Comparison of ENCODE assay signal across 1 cellular context in the genomic region with DNA sequence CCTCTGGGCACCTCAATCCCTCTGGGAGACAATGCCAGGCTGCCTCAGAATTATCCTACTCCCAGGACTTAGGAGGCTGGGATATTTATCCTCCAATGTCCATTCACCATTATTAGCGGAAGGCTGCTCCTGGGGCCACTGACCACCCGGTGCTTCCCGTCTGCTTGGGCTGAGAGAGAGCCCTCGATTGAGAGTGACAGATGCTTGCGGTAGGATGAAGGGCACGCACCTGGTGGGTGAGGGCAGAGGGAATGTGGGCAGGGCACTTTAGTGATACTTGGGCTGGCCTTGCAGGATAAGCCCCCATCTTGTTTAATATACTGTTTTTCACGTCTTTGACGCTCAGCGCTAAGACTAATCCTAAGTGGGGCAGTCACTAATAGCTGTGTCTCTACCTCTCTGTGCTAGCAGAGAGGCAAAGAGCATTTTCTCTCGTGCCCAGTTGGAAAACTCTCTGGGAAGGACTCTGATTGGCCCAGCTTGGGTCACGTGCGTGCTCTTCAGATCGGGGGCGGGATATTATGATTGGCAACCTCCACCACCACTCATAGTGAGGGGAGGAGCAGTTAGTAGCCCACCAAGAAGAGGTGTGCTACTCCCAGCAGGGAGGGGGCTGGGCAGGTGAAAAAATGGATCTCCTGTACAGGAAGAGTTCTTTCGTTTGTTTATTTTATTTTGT.
A peak's percentile ranks its signal among the peaks of the same experiment; 100 is the strongest.
TF ChIP-seq lines count a peak whose summit lies in the region.

No MANE protein-coding gene starts in this region.

TF ChIP-seq in HepG2, 621 proteins besides CTCF, POLR2A, EP300 and RAD21 (continued from another document):
- TF ChIP-seq, protein P1, sequence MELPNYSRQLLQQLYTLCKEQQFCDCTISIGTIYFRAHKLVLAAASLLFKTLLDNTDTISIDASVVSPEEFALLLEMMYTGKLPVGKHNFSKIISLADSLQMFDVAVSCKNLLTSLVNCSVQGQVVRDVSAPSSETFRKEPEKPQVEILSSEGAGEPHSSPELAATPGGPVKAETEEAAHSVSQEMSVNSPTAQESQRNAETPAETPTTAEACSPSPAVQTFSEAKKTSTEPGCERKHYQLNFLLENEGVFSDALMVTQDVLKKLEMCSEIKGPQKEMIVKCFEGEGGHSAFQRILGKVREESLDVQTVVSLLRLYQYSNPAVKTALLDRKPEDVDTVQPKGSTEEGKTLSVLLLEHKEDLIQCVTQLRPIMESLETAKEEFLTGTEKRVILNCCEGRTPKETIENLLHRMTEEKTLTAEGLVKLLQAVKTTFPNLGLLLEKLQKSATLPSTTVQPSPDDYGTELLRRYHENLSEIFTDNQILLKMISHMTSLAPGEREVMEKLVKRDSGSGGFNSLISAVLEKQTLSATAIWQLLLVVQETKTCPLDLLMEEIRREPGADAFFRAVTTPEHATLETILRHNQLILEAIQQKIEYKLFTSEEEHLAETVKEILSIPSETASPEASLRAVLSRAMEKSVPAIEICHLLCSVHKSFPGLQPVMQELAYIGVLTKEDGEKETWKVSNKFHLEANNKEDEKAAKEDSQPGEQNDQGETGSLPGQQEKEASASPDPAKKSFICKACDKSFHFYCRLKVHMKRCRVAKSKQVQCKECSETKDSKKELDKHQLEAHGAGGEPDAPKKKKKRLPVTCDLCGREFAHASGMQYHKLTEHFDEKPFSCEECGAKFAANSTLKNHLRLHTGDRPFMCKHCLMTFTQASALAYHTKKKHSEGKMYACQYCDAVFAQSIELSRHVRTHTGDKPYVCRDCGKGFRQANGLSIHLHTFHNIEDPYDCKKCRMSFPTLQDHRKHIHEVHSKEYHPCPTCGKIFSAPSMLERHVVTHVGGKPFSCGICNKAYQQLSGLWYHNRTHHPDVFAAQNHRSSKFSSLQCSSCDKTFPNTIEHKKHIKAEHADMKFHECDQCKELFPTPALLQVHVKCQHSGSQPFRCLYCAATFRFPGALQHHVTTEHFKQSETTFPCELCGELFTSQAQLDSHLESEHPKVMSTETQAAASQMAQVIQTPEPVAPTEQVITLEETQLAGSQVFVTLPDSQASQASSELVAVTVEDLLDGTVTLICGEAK (IDR thresholded peaks at IDR 0.05) = no peak
- TF ChIP-seq, protein P1 (CRISPR knock-in tag; IDR thresholded peaks at IDR 0.05) = no peak
- TF ChIP-seq, protein P2, sequence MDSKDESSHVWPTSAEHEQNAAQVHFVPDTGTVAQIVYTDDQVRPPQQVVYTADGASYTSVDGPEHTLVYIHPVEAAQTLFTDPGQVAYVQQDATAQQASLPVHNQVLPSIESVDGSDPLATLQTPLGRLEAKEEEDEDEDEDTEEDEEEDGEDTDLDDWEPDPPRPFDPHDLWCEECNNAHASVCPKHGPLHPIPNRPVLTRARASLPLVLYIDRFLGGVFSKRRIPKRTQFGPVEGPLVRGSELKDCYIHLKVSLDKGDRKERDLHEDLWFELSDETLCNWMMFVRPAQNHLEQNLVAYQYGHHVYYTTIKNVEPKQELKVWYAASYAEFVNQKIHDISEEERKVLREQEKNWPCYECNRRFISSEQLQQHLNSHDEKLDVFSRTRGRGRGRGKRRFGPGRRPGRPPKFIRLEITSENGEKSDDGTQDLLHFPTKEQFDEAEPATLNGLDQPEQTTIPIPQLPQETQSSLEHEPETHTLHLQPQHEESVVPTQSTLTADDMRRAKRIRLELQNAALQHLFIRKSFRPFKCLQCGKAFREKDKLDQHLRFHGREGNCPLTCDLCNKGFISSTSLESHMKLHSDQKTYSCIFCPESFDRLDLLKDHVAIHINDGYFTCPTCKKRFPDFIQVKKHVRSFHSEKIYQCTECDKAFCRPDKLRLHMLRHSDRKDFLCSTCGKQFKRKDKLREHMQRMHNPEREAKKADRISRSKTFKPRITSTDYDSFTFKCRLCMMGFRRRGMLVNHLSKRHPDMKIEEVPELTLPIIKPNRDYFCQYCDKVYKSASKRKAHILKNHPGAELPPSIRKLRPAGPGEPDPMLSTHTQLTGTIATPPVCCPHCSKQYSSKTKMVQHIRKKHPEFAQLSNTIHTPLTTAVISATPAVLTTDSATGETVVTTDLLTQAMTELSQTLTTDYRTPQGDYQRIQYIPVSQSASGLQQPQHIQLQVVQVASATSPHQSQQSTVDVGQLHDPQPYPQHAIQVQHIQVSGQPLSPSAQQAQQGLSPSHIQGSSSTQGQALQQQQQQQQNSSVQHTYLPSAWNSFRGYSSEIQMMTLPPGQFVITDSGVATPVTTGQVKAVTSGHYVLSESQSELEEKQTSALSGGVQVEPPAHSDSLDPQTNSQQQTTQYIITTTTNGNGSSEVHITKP (CRISPR knock-in tag; IDR thresholded peaks at IDR 0.05; ENCODE audit: low read depth) = no peak
- TF ChIP-seq KDM5B (CRISPR knock-in tag; IDR thresholded peaks at IDR 0.05; ENCODE audit: borderline replicate concordance) (no peak), NFYC (CRISPR knock-in tag; IDR thresholded peaks at IDR 0.05) (peak; percentile 76), NFYB (CRISPR knock-in tag; IDR thresholded peaks at IDR 0.05) (peak; percentile 80), SP2 (CRISPR knock-in tag; IDR thresholded peaks at IDR 0.05) (peak; percentile 53), ZNF138 (CRISPR knock-in tag; IDR thresholded peaks at IDR 0.05; ENCODE audit: low read depth) (no peak), ZNF652 (CRISPR knock-in tag; IDR thresholded peaks at IDR 0.05; ENCODE audit: borderline replicate concordance, low read depth) (no peak), IRF2 (CRISPR knock-in tag; IDR thresholded peaks at IDR 0.05) (no peak), ZNF17 (CRISPR knock-in tag; IDR thresholded peaks at IDR 0.05) (no peak), HDAC2 (CRISPR knock-in tag; IDR thresholded peaks at IDR 0.05) (no peak), DNMT3B (CRISPR knock-in tag; conservative IDR thresholded peaks at IDR 0.05) (no peak), ZNF570 (CRISPR knock-in tag; IDR thresholded peaks at IDR 0.05; ENCODE audit: borderline replicate concordance) (no peak), FOXP1 (IDR thresholded peaks at IDR 0.05) (no peak), FOXP1 (CRISPR knock-in tag; IDR thresholded peaks at IDR 0.05) (no peak), ESRRA (CRISPR knock-in tag; IDR thresholded peaks at IDR 0.05; ENCODE audit: low read depth) (no peak)
- TF ChIP-seq, protein P3, sequence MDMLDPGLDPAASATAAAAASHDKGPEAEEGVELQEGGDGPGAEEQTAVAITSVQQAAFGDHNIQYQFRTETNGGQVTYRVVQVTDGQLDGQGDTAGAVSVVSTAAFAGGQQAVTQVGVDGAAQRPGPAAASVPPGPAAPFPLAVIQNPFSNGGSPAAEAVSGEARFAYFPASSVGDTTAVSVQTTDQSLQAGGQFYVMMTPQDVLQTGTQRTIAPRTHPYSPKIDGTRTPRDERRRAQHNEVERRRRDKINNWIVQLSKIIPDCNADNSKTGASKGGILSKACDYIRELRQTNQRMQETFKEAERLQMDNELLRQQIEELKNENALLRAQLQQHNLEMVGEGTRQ (IDR thresholded peaks at IDR 0.05; ENCODE audit: low read depth, low read length) = 0 out of 2 replicates have a peak, but pooled peaks have one; percentile 17
- TF ChIP-seq, protein P3 (CRISPR knock-in tag; IDR thresholded peaks at IDR 0.05; ENCODE audit: borderline replicate concordance) = peak; percentile 76; the same call in 1 of the 2 replicates
- TF ChIP-seq, protein P4, sequence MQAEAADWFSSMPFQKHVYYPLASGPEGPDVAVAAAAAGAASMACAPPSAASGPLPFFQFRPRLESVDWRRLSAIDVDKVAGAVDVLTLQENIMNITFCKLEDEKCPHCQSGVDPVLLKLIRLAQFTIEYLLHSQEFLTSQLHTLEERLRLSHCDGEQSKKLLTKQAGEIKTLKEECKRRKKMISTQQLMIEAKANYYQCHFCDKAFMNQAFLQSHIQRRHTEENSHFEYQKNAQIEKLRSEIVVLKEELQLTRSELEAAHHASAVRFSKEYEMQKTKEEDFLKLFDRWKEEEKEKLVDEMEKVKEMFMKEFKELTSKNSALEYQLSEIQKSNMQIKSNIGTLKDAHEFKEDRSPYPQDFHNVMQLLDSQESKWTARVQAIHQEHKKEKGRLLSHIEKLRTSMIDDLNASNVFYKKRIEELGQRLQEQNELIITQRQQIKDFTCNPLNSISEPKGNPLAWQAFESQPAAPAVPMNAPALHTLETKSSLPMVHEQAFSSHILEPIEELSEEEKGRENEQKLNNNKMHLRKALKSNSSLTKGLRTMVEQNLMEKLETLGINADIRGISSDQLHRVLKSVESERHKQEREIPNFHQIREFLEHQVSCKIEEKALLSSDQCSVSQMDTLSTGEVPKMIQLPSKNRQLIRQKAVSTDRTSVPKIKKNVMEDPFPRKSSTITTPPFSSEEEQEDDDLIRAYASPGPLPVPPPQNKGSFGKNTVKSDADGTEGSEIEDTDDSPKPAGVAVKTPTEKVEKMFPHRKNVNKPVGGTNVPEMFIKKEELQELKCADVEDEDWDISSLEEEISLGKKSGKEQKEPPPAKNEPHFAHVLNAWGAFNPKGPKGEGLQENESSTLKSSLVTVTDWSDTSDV (CRISPR knock-in tag; IDR thresholded peaks at IDR 0.05) = no peak
- TF ChIP-seq, protein P5, sequence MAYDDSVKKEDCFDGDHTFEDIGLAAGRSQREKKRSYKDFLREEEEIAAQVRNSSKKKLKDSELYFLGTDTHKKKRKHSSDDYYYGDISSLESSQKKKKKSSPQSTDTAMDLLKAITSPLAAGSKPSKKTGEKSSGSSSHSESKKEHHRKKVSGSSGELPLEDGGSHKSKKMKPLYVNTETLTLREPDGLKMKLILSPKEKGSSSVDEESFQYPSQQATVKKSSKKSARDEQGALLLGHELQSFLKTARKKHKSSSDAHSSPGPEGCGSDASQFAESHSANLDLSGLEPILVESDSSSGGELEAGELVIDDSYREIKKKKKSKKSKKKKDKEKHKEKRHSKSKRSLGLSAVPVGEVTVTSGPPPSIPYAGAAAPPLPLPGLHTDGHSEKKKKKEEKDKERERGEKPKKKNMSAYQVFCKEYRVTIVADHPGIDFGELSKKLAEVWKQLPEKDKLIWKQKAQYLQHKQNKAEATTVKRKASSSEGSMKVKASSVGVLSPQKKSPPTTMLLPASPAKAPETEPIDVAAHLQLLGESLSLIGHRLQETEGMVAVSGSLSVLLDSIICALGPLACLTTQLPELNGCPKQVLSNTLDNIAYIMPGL (CRISPR knock-in tag; IDR thresholded peaks at IDR 0.05; ENCODE audit: borderline replicate concordance in 1 of 2, low read depth in 1 of 2) = no peak
